1 cellular context compared by ENCODE assay signal in genomic region chr10:63707254-63707910, GRCh38.
TF ChIP-seq lines count a peak whose summit lies in the region.

No MANE protein-coding gene starts in this region.

TF ChIP-seq in K562, 482 proteins besides CTCF, POLR2A, EP300 and RAD21 (continued from another document and continues in another):
- TF ChIP-seq U2AF1 (optimal IDR thresholded peaks at IDR 0.05; ENCODE audit: low read depth, low read length), result no peak
- no peak for TF ChIP-seq ZNF830 (CRISPR knock-in tag; IDR thresholded peaks at IDR 0.05)
- TF ChIP-seq ESRRB (CRISPR knock-in tag; IDR thresholded peaks at IDR 0.05; ENCODE audit: borderline replicate concordance), result no peak
- no peak for TF ChIP-seq E2F8 (IDR thresholded peaks at IDR 0.05; ENCODE audit: low read depth, partially characterized antibody)
- no peak for TF ChIP-seq HIVEP1 (CRISPR knock-in tag; IDR thresholded peaks at IDR 0.05)
- TF ChIP-seq ZEB2 (IDR thresholded peaks at IDR 0.05), result peak; percentile 68
- no peak for TF ChIP-seq RFX5 (IDR thresholded peaks at IDR 0.05; ENCODE audit: low read depth, low read length)
- no peak for TF ChIP-seq FOXK1 (CRISPR knock-in tag; IDR thresholded peaks at IDR 0.05; ENCODE audit: borderline replicate concordance)
- TF ChIP-seq, protein P1, sequence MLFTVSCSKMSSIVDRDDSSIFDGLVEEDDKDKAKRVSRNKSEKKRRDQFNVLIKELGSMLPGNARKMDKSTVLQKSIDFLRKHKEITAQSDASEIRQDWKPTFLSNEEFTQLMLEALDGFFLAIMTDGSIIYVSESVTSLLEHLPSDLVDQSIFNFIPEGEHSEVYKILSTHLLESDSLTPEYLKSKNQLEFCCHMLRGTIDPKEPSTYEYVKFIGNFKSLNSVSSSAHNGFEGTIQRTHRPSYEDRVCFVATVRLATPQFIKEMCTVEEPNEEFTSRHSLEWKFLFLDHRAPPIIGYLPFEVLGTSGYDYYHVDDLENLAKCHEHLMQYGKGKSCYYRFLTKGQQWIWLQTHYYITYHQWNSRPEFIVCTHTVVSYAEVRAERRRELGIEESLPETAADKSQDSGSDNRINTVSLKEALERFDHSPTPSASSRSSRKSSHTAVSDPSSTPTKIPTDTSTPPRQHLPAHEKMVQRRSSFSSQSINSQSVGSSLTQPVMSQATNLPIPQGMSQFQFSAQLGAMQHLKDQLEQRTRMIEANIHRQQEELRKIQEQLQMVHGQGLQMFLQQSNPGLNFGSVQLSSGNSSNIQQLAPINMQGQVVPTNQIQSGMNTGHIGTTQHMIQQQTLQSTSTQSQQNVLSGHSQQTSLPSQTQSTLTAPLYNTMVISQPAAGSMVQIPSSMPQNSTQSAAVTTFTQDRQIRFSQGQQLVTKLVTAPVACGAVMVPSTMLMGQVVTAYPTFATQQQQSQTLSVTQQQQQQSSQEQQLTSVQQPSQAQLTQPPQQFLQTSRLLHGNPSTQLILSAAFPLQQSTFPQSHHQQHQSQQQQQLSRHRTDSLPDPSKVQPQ (CRISPR knock-in tag; IDR thresholded peaks at IDR 0.05; ENCODE audit: borderline replicate concordance), result no peak
- peak; percentile 71 for TF ChIP-seq SOX6 (IDR thresholded peaks at IDR 0.05)
- peak; percentile 82 for TF ChIP-seq CREM (IDR thresholded peaks at IDR 0.05; ENCODE audit: low read depth)
- no peak for TF ChIP-seq NR1H2 (CRISPR knock-in tag; IDR thresholded peaks at IDR 0.05)
- TF ChIP-seq CREB3 (tag; conservative IDR thresholded peaks at IDR 0.05; ENCODE audit: low read depth), result no peak
- no peak for TF ChIP-seq CHD2 (IDR thresholded peaks at IDR 0.05; ENCODE audit: low read depth, low read length)
- peak; percentile 86 to 96 for TF ChIP-seq TRIM24 (IDR thresholded peaks at IDR 0.05)
- TF ChIP-seq, protein P2, sequence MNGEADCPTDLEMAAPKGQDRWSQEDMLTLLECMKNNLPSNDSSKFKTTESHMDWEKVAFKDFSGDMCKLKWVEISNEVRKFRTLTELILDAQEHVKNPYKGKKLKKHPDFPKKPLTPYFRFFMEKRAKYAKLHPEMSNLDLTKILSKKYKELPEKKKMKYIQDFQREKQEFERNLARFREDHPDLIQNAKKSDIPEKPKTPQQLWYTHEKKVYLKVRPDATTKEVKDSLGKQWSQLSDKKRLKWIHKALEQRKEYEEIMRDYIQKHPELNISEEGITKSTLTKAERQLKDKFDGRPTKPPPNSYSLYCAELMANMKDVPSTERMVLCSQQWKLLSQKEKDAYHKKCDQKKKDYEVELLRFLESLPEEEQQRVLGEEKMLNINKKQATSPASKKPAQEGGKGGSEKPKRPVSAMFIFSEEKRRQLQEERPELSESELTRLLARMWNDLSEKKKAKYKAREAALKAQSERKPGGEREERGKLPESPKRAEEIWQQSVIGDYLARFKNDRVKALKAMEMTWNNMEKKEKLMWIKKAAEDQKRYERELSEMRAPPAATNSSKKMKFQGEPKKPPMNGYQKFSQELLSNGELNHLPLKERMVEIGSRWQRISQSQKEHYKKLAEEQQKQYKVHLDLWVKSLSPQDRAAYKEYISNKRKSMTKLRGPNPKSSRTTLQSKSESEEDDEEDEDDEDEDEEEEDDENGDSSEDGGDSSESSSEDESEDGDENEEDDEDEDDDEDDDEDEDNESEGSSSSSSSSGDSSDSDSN (IDR thresholded peaks at IDR 0.05; ENCODE audit: borderline replicate concordance in 1 of 2, low read depth in 2 of 2, low read length in 2 of 2), result no peak
- no peak for TF ChIP-seq PPARD (CRISPR knock-in tag; IDR thresholded peaks at IDR 0.05)
- TF ChIP-seq NCOA2 (IDR thresholded peaks at IDR 0.05; ENCODE audit: partially characterized antibody in 2 of 2), result peak in 1 of 2 experiments; percentile 58
- TF ChIP-seq, protein P3, sequence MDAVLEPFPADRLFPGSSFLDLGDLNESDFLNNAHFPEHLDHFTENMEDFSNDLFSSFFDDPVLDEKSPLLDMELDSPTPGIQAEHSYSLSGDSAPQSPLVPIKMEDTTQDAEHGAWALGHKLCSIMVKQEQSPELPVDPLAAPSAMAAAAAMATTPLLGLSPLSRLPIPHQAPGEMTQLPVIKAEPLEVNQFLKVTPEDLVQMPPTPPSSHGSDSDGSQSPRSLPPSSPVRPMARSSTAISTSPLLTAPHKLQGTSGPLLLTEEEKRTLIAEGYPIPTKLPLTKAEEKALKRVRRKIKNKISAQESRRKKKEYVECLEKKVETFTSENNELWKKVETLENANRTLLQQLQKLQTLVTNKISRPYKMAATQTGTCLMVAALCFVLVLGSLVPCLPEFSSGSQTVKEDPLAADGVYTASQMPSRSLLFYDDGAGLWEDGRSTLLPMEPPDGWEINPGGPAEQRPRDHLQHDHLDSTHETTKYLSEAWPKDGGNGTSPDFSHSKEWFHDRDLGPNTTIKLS (IDR thresholded peaks at IDR 0.05; ENCODE audit: borderline replicate concordance, low read depth), result no peak
- TF ChIP-seq ERF (CRISPR knock-in tag; IDR thresholded peaks at IDR 0.05), result no peak
- TF ChIP-seq CEBPG (CRISPR knock-in tag; IDR thresholded peaks at IDR 0.05), result no peak
- TF ChIP-seq CEBPG (tag; conservative IDR thresholded peaks at IDR 0.05 in 1 of 2, IDR thresholded peaks at IDR 0.05 in 1 of 2), result peak; percentile 12 to 66; a peak in 1 of 4 replicates
- TF ChIP-seq BRD4 (IDR thresholded peaks at IDR 0.05), result no peak
- no peak for TF ChIP-seq WHSC1 (IDR thresholded peaks at IDR 0.05; ENCODE audit: low read length)
- TF ChIP-seq ZNF318 (IDR thresholded peaks at IDR 0.05; ENCODE audit: borderline replicate concordance in 1 of 2, low read depth in 1 of 2), result peak in 1 of 2 experiments; percentile 95; a peak in 2 of 4 replicates
- no peak for TF ChIP-seq ZNF551 (CRISPR knock-in tag; IDR thresholded peaks at IDR 0.05)
- TF ChIP-seq, protein P4, sequence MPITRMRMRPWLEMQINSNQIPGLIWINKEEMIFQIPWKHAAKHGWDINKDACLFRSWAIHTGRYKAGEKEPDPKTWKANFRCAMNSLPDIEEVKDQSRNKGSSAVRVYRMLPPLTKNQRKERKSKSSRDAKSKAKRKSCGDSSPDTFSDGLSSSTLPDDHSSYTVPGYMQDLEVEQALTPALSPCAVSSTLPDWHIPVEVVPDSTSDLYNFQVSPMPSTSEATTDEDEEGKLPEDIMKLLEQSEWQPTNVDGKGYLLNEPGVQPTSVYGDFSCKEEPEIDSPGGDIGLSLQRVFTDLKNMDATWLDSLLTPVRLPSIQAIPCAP (CRISPR knock-in tag; IDR thresholded peaks at IDR 0.05; ENCODE audit: borderline replicate concordance), result no peak
- TF ChIP-seq ZNF124 (CRISPR knock-in tag; IDR thresholded peaks at IDR 0.05), result no peak
- no peak for TF ChIP-seq E2F5 (CRISPR knock-in tag; IDR thresholded peaks at IDR 0.05)
- TF ChIP-seq, protein P5, sequence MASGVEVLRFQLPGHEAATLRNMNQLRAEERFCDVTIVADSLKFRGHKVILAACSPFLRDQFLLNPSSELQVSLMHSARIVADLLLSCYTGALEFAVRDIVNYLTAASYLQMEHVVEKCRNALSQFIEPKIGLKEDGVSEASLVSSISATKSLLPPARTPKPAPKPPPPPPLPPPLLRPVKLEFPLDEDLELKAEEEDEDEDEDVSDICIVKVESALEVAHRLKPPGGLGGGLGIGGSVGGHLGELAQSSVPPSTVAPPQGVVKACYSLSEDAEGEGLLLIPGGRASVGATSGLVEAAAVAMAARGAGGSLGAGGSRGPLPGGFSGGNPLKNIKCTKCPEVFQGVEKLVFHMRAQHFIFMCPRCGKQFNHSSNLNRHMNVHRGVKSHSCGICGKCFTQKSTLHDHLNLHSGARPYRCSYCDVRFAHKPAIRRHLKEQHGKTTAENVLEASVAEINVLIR (CRISPR knock-in tag; IDR thresholded peaks at IDR 0.05), result no peak
- TF ChIP-seq ZNF224 (CRISPR knock-in tag; IDR thresholded peaks at IDR 0.05), result no peak
- no peak for TF ChIP-seq SETDB1 (IDR thresholded peaks at IDR 0.05; ENCODE audit: low read length)
- TF ChIP-seq, protein P6, sequence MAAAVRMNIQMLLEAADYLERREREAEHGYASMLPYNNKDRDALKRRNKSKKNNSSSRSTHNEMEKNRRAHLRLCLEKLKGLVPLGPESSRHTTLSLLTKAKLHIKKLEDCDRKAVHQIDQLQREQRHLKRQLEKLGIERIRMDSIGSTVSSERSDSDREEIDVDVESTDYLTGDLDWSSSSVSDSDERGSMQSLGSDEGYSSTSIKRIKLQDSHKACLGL (CRISPR knock-in tag; IDR thresholded peaks at IDR 0.05; ENCODE audit: borderline replicate concordance, poor library complexity, severe bottlenecking), result no peak
- TF ChIP-seq MAFF (IDR thresholded peaks at IDR 0.05; ENCODE audit: low read length), result no peak
- no peak for TF ChIP-seq POLR2G (IDR thresholded peaks at IDR 0.05; ENCODE audit: low read depth, low read length)
- TF ChIP-seq KDM4B (IDR thresholded peaks at IDR 0.05; ENCODE audit: borderline replicate concordance in 2 of 2, low read depth in 1 of 2), result no peak
